1 cellular context compared by ENCODE assay signal in the genomic region with DNA sequence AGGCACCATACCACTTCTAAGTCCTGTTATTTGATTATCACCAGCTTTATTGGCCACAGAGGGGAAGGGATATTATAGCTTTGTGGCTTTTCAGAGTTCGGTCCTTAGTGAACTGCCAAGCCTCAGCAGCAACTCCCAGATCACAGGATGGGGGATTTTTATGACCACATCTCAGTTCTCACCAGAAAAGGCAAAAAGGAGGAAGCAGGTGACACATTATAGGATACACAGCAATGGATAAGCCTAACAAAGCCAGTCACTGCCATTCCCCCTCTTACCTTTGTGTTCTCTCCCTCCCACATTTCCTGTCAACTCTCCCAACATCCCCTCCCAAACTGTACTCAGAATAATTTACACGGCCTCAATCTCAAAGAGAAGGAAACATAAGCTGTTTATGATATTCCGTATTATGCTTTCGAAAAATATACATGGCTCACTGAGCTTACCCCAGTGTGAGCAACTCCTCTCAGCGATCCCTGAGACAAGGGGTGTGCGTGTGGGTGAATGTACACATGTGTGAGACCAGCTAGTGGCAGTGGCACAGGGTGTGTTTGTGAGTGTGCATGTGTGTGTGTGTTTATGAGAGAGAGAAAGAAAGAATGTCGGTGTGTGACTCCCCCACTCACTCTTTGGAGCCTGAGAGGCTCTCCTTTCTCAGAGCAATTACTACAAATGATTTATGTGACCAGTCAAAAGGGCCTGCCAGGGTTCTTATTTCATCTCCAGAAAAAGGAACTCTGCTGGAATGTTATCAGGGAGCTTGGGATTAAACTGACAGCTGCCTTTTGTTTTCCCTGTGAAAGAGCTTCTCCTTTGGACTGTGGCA.
TF ChIP-seq lines count a peak whose summit lies in the region.

No MANE protein-coding gene starts in this region.

TF ChIP-seq in HEK293, 187 proteins besides CTCF, POLR2A, EP300 and RAD21 (continued from another document and continues in another):
- TF ChIP-seq TCF7L2 (IDR thresholded peaks at IDR 0.05; ENCODE audit: borderline replicate concordance, low read depth, low read length) (peak; percentile 29; the same call in 1 of the 2 replicates), ZNF423 (tag by site-specific recombination; IDR thresholded peaks at IDR 0.05) (no peak), ZNF18 (tag by site-specific recombination; IDR thresholded peaks at IDR 0.05) (peak; percentile 96), ZBTB20 (tag by site-specific recombination; IDR thresholded peaks at IDR 0.05) (0 out of 2 replicates have a peak, but pooled peaks have one; percentile 33), ZNF335 (tag by site-specific recombination; conservative IDR thresholded peaks at IDR 0.05) (peak; percentile 43; the same call in 1 of the 2 replicates), ZNF580 (tag by site-specific recombination; IDR thresholded peaks at IDR 0.05) (no peak), ZNF121 (tag by site-specific recombination; IDR thresholded peaks at IDR 0.05) (no peak), ZNF214 (tag by site-specific recombination; IDR thresholded peaks at IDR 0.05; ENCODE audit: borderline replicate concordance) (no peak), ZNF701 (tag by site-specific recombination; IDR thresholded peaks at IDR 0.05) (no peak), MZF1 (tag by site-specific recombination; IDR thresholded peaks at IDR 0.05; ENCODE audit: borderline replicate concordance) (peak; percentile 93; the same call in 1 of the 2 replicates), EGR2 (tag by site-specific recombination; IDR thresholded peaks at IDR 0.05; ENCODE audit: low read depth) (no peak), PRDM6 (tag by site-specific recombination; IDR thresholded peaks at IDR 0.05) (peak; percentile 94), ZNF366 (tag by site-specific recombination; conservative IDR thresholded peaks at IDR 0.05) (no peak), WT1 (tag by site-specific recombination; IDR thresholded peaks at IDR 0.05) (peak; percentile 72), ZNF132 (tag by site-specific recombination; IDR thresholded peaks at IDR 0.05; ENCODE audit: borderline replicate concordance) (no peak), ZNF37A (tag by site-specific recombination; IDR thresholded peaks at IDR 0.05) (no peak), ZNF311 (tag by site-specific recombination; IDR thresholded peaks at IDR 0.05; ENCODE audit: borderline replicate concordance) (no peak), ZNF146 (tag by site-specific recombination; IDR thresholded peaks at IDR 0.05) (no peak), ZNF24 (tag by site-specific recombination; IDR thresholded peaks at IDR 0.05) (no peak), ZNF473 (tag by site-specific recombination; IDR thresholded peaks at IDR 0.05) (no peak), ZNF398 (tag by site-specific recombination; IDR thresholded peaks at IDR 0.05) (peak; percentile 64), ZNF548 (tag by site-specific recombination; IDR thresholded peaks at IDR 0.05) (no peak), ZSCAN16 (tag by site-specific recombination; IDR thresholded peaks at IDR 0.05) (no peak), ZBTB8A (tag by site-specific recombination; IDR thresholded peaks at IDR 0.05) (no peak), ZNF521 (tag by site-specific recombination; IDR thresholded peaks at IDR 0.05) (no peak), ZNF777 (tag by site-specific recombination; IDR thresholded peaks at IDR 0.05; ENCODE audit: borderline replicate concordance) (no peak), SP7 (tag by site-specific recombination; IDR thresholded peaks at IDR 0.05) (peak; percentile 29; the same call in 1 of the 2 replicates), FEZF1 (tag by site-specific recombination; IDR thresholded peaks at IDR 0.05) (peak; percentile 97), REST (tag by site-specific recombination; IDR thresholded peaks at IDR 0.05) (no peak), ZNF10 (tag by site-specific recombination; IDR thresholded peaks at IDR 0.05) (no peak), ZNF626 (tag by site-specific recombination; IDR thresholded peaks at IDR 0.05) (no peak), ZNF843 (tag by site-specific recombination; IDR thresholded peaks at IDR 0.05) (peak; percentile 58), ZIC2 (tag by site-specific recombination; IDR thresholded peaks at IDR 0.05) (peak; percentile 44; the same call in 1 of the 2 replicates), ZNF629 (tag by site-specific recombination; IDR thresholded peaks at IDR 0.05) (no peak), ZNF561 (tag by site-specific recombination; IDR thresholded peaks at IDR 0.05; ENCODE audit: borderline replicate concordance) (0 out of 2 replicates have a peak, but pooled peaks have one; percentile 37)
- TF ChIP-seq, protein P1, sequence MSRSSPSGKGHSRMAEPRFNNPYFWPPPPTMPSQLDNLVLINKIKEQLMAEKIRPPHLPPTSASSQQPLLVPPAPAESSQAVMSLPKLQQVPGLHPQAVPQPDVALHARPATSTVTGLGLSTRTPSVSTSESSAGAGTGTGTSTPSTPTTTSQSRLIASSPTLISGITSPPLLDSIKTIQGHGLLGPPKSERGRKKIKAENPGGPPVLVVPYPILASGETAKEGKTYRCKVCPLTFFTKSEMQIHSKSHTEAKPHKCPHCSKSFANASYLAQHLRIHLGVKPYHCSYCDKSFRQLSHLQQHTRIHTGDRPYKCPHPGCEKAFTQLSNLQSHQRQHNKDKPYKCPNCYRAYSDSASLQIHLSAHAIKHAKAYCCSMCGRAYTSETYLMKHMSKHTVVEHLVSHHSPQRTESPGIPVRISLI (tag by site-specific recombination; IDR thresholded peaks at IDR 0.05) = no peak
- TF ChIP-seq, protein P2, sequence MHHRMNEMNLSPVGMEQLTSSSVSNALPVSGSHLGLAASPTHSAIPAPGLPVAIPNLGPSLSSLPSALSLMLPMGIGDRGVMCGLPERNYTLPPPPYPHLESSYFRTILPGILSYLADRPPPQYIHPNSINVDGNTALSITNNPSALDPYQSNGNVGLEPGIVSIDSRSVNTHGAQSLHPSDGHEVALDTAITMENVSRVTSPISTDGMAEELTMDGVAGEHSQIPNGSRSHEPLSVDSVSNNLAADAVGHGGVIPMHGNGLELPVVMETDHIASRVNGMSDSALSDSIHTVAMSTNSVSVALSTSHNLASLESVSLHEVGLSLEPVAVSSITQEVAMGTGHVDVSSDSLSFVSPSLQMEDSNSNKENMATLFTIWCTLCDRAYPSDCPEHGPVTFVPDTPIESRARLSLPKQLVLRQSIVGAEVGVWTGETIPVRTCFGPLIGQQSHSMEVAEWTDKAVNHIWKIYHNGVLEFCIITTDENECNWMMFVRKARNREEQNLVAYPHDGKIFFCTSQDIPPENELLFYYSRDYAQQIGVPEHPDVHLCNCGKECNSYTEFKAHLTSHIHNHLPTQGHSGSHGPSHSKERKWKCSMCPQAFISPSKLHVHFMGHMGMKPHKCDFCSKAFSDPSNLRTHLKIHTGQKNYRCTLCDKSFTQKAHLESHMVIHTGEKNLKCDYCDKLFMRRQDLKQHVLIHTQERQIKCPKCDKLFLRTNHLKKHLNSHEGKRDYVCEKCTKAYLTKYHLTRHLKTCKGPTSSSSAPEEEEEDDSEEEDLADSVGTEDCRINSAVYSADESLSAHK (tag by site-specific recombination; IDR thresholded peaks at IDR 0.05) = peak; percentile 36; the same call in 1 of the 2 replicates
- TF ChIP-seq, protein P3, sequence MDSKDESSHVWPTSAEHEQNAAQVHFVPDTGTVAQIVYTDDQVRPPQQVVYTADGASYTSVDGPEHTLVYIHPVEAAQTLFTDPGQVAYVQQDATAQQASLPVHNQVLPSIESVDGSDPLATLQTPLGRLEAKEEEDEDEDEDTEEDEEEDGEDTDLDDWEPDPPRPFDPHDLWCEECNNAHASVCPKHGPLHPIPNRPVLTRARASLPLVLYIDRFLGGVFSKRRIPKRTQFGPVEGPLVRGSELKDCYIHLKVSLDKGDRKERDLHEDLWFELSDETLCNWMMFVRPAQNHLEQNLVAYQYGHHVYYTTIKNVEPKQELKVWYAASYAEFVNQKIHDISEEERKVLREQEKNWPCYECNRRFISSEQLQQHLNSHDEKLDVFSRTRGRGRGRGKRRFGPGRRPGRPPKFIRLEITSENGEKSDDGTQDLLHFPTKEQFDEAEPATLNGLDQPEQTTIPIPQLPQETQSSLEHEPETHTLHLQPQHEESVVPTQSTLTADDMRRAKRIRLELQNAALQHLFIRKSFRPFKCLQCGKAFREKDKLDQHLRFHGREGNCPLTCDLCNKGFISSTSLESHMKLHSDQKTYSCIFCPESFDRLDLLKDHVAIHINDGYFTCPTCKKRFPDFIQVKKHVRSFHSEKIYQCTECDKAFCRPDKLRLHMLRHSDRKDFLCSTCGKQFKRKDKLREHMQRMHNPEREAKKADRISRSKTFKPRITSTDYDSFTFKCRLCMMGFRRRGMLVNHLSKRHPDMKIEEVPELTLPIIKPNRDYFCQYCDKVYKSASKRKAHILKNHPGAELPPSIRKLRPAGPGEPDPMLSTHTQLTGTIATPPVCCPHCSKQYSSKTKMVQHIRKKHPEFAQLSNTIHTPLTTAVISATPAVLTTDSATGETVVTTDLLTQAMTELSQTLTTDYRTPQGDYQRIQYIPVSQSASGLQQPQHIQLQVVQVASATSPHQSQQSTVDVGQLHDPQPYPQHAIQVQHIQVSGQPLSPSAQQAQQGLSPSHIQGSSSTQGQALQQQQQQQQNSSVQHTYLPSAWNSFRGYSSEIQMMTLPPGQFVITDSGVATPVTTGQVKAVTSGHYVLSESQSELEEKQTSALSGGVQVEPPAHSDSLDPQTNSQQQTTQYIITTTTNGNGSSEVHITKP (tag by site-specific recombination; IDR thresholded peaks at IDR 0.05) = peak; percentile 67
